In the genomic region with DNA sequence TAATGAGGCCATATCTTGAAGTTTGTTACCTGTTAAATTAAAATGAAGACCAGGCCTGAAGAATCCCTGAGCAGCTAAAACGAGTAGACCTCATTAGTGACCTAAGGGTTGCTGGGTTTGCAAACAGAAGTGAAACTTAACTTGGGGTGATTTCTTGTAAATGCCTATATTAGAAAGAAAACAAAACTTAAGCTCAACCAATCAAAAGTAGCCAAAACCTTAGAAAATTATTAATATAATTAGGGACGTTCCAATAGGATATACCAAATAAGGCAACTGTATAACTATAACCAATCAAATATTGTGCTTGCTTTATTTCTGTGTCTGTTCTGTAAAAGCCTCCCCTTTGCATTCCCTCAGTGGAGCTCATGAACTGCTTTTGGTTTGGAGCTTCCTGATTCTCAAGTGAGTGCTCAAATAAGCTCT, we compare ENCODE assay signal across 9 cellular contexts.
DNase-seq lines count a peak whose midpoint lies in the region; ATAC-seq, FAIRE-seq and TF ChIP-seq lines count a peak whose summit lies in the region.
"Had no signal": no experiment of that assay in that cellular context is flagged by ENCODE, and none has a peak within 500 bp of the region (broad histone marks: within the 10 kb centered on the region; RNA-seq: fewer than 3 reads in every experiment).

No MANE protein-coding gene starts in this region.

- intact Hi-C loops in dendritic cell treated with granulocyte-macrophage colony-stimulating factor and Interleukin-4, amounts not matched to agents 40 ng/mL and 50 ng/mL, for 4 days (cut with micrococcal nuclease): loop anchor here (5.0 to 10.0 kb wide), 4 partner anchors 136 to 666 kb away; a partner anchor contains a TSS

- no peaks in the 10 kb centered on the region for H3K36me3 Mint-ChIP-seq in dendritic cell treated with granulocyte-macrophage colony-stimulating factor and Interleukin-4, amounts not matched to agents 40 ng/mL and 50 ng/mL, for 4 days (ENCODE audit: low read depth)
- no peaks in the 10 kb centered on the region for H3K36me3 Mint-ChIP-seq in effector memory CD8-positive, alpha-beta T cell (ENCODE audit: insufficient read depth)

- no peaks in the 10 kb centered on the region for H3K9me3 Mint-ChIP-seq in dendritic cell treated with granulocyte-macrophage colony-stimulating factor and Interleukin-4, amounts not matched to agents 40 ng/mL and 50 ng/mL, for 4 days
- H3K9me3 Mint-ChIP-seq in effector memory CD8-positive, alpha-beta T cell: no peaks in the 10 kb centered on the region

- peak overlapping the region; percentile 50 for H3K27ac Mint-ChIP-seq in dendritic cell treated with granulocyte-macrophage colony-stimulating factor and Interleukin-4, amounts not matched to agents 40 ng/mL and 50 ng/mL, for 4 days
- peak overlapping the region in 1 of 2 donors; percentile 53 for H3K27ac Mint-ChIP-seq in effector memory CD8-positive, alpha-beta T cell

- H3K4me3 Mint-ChIP-seq in dendritic cell treated with granulocyte-macrophage colony-stimulating factor and Interleukin-4, amounts not matched to agents 40 ng/mL and 50 ng/mL, for 4 days: no peak overlapping the region
- H3K4me3 Mint-ChIP-seq in effector memory CD8-positive, alpha-beta T cell: no peak overlapping the region

- H3K4me1 Mint-ChIP-seq in dendritic cell treated with granulocyte-macrophage colony-stimulating factor and Interleukin-4, amounts not matched to agents 40 ng/mL and 50 ng/mL, for 4 days (ENCODE audit: low read depth): peaks cover 10% of the 10 kb centered on the region
- peaks cover 0 to 14% of the 10 kb centered on the region in 2 donors for H3K4me1 Mint-ChIP-seq in effector memory CD8-positive, alpha-beta T cell (ENCODE audit: low read depth in 2 of 2)

- no peak for TF ChIP-seq CTCF in omental fat pad (IDR thresholded peaks at IDR 0.05)

- no peak for FAIRE-seq in HTR-8/SVneo (lab: Jason Lieb, UNC)

- peak; percentile 53 for ATAC-seq in GM18519 (IDR thresholded peaks at IDR 0.05; ENCODE audit: low FRiP score, unreplicated experiment)
- ATAC-seq in GM21381 (IDR thresholded peaks at IDR 0.05; ENCODE audit: unreplicated experiment): peak; percentile 82
- peak; percentile 89 for ATAC-seq in HG03175 (IDR thresholded peaks at IDR 0.05; ENCODE audit: unreplicated experiment)
- no peak for ATAC-seq in effector memory CD8-positive, alpha-beta T cell (replicated peaks)
- no peak for ATAC-seq in omental fat pad (ENCODE audit: low FRiP score)
- ATAC-seq: body of pancreas had no signal

- no peaks in the 10 kb centered on the region for H3K27me3 Mint-ChIP-seq in dendritic cell treated with granulocyte-macrophage colony-stimulating factor and Interleukin-4, amounts not matched to agents 40 ng/mL and 50 ng/mL, for 4 days
- H3K27me3 Mint-ChIP-seq in effector memory CD8-positive, alpha-beta T cell: no peaks in the 10 kb centered on the region

- DNase-seq in HTR-8/SVneo (ENCODE audit: insufficient read length, low spot score) (no peak), COLO829 (ENCODE audit: low spot score) (no peak), omental fat pad (ENCODE audit: low spot score) (no peak)
- DNase-seq in effector memory CD8-positive, alpha-beta T cell: no peak
- DNase-seq: body of pancreas had no signal

Comparison
In these comparisons a context has a peak if more than half of its experiments do, and no peak if none do; other contexts are left out.
1. ATAC-seq: peak in GM18519 (single experiment), GM21381 (single experiment) and HG03175 (single experiment); none in effector memory CD8-positive, alpha-beta T cell (single experiment) and omental fat pad (single experiment).